ENCODE assay signal across 8 cellular contexts in the genomic region with DNA sequence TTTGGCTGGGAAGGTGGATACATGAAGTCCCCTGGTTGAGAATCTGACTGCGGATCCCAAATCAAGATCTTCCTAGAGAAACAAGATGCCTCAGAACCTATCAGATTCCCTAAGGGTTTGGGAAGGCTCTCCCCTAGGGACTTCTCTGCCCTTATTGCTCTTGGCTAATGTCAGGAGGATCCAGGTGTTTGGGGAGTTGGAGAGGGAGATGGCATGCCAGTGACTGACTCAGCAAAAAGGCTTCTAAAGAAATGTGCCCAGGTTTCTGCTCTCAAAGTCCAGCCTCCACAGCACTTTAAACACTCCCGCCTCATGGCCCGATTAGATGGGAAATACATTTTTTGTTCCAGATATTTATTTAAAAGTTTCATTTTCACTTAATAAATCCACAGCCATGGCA.
"Had no signal": no experiment of that assay in that cellular context is flagged by ENCODE, and none has a peak within 500 bp of the region (broad histone marks: within the 10 kb centered on the region; RNA-seq: fewer than 3 reads in every experiment).

No MANE protein-coding gene starts in this region.

- DNase-seq: GM23248, H9, HCEC 1CT, KBM-7 had no signal

- H3K9ac ChIP-seq: GM23248, KMS-11 had no signal

- H3K4me3 ChIP-seq: GM23248 had no signal

- H3K27ac ChIP-seq: GM23248, HL-60, KMS-11 had no signal

- H3K4me2 ChIP-seq: KMS-11 had no signal

- FAIRE-seq: H1, H54 had no signal

- H2AFZ ChIP-seq: GM23248 had no signal
